ENCODE assay signal across 1 cellular context in genomic region chr5:132001647-132002561, GRCh38.
TF ChIP-seq lines count a peak whose summit lies in the region.

No MANE protein-coding gene starts in this region.

TF ChIP-seq in HepG2, 621 proteins besides CTCF, POLR2A, EP300 and RAD21 (continued from another document and continues in another):
- TF ChIP-seq ZBTB34 (CRISPR knock-in tag; IDR thresholded peaks at IDR 0.05) (peak; percentile 96), CHCHD3 (CRISPR knock-in tag; IDR thresholded peaks at IDR 0.05) (no peak), GFI1 (CRISPR knock-in tag; IDR thresholded peaks at IDR 0.05; ENCODE audit: borderline replicate concordance) (peak; percentile 73), ZNF670 (CRISPR knock-in tag; IDR thresholded peaks at IDR 0.05; ENCODE audit: borderline replicate concordance) (peak; percentile 60; the same call in 1 of the 2 replicates), KMT2A (CRISPR knock-in tag; IDR thresholded peaks at IDR 0.05) (0 out of 2 replicates have a peak, but pooled peaks have one; percentile 12), ZNF660 (CRISPR knock-in tag; IDR thresholded peaks at IDR 0.05; ENCODE audit: borderline replicate concordance, low read depth) (no peak), ZNF44 (CRISPR knock-in tag; IDR thresholded peaks at IDR 0.05) (no peak), SRF (IDR thresholded peaks at IDR 0.05; ENCODE audit: low read depth, low read length) (peak; percentile 69; the same call in 1 of the 2 replicates), ZMYM4 (CRISPR knock-in tag; IDR thresholded peaks at IDR 0.05) (peak; percentile 69), BATF2 (CRISPR knock-in tag; IDR thresholded peaks at IDR 0.05) (0 out of 2 replicates have a peak, but pooled peaks have one; percentile 71), MAF1 (CRISPR knock-in tag; IDR thresholded peaks at IDR 0.05; ENCODE audit: borderline replicate concordance) (no peak), ZNF883 (CRISPR knock-in tag; IDR thresholded peaks at IDR 0.05; ENCODE audit: not compliant biosample characterization) (no peak), GMEB2 (CRISPR knock-in tag; IDR thresholded peaks at IDR 0.05; ENCODE audit: low read depth) (no peak; the same call in 1 of the 2 replicates), NONO (IDR thresholded peaks at IDR 0.05) (no peak), NONO (CRISPR knock-in tag; conservative IDR thresholded peaks at IDR 0.05) (peak; percentile 91), RELA (CRISPR knock-in tag; IDR thresholded peaks at IDR 0.05) (0 out of 2 replicates have a peak, but pooled peaks have one; percentile 61), MBD4 (IDR thresholded peaks at IDR 0.05; ENCODE audit: borderline replicate concordance, low read length) (no peak), SALL2 (CRISPR knock-in tag; IDR thresholded peaks at IDR 0.05) (no peak), ZNF530 (CRISPR knock-in tag; IDR thresholded peaks at IDR 0.05; ENCODE audit: low read depth) (no peak), HNF4A (CRISPR knock-in tag; IDR thresholded peaks at IDR 0.05) (peak; percentile 96), ZNF550 (CRISPR knock-in tag; IDR thresholded peaks at IDR 0.05; ENCODE audit: borderline replicate concordance) (peak; percentile 5; the same call in 1 of the 2 replicates), ARID5B (CRISPR knock-in tag; IDR thresholded peaks at IDR 0.05) (peak; percentile 90), FOSL2 (CRISPR knock-in tag; IDR thresholded peaks at IDR 0.05) (peak; percentile 81), ZNF710 (CRISPR knock-in tag; IDR thresholded peaks at IDR 0.05; ENCODE audit: borderline replicate concordance) (peak; percentile 95), ZZZ3 (CRISPR knock-in tag; IDR thresholded peaks at IDR 0.05; ENCODE audit: borderline replicate concordance) (no peak), NR2C2 (CRISPR knock-in tag; IDR thresholded peaks at IDR 0.05; ENCODE audit: borderline replicate concordance) (peak; percentile 48; the same call in 1 of the 2 replicates), SMARCC2 (IDR thresholded peaks at IDR 0.05) (no peak), ZNF160 (CRISPR knock-in tag; IDR thresholded peaks at IDR 0.05) (peak; percentile 84), ZNF678 (CRISPR knock-in tag; IDR thresholded peaks at IDR 0.05) (no peak), HIVEP1 (CRISPR knock-in tag; IDR thresholded peaks at IDR 0.05) (peak; percentile 26; the same call in 1 of the 2 replicates), ZNF253 (CRISPR knock-in tag; IDR thresholded peaks at IDR 0.05; ENCODE audit: borderline replicate concordance) (0 out of 2 replicates have a peak, but pooled peaks have one; percentile 50), BRF2 (CRISPR knock-in tag; IDR thresholded peaks at IDR 0.05) (0 out of 2 replicates have a peak, but pooled peaks have one; percentile 12), ZNF431 (CRISPR knock-in tag; IDR thresholded peaks at IDR 0.05; ENCODE audit: borderline replicate concordance, low read depth) (0 out of 2 replicates have a peak, but pooled peaks have one; percentile 53), MATR3 (CRISPR knock-in tag; IDR thresholded peaks at IDR 0.05) (no peak), ATF7-NPFF (CRISPR knock-in tag; IDR thresholded peaks at IDR 0.05; ENCODE audit: low read depth) (peak; percentile 78), ZBTB49 (CRISPR knock-in tag; IDR thresholded peaks at IDR 0.05; ENCODE audit: borderline replicate concordance) (no peak), MYPOP (CRISPR knock-in tag; IDR thresholded peaks at IDR 0.05) (0 out of 2 replicates have a peak, but pooled peaks have one; percentile 84), RBM22 (optimal IDR thresholded peaks at IDR 0.05; ENCODE audit: low read length) (peak; percentile 18), PLRG1 (conservative IDR thresholded peaks at IDR 0.05) (no peak), ZMYM2 (CRISPR knock-in tag; IDR thresholded peaks at IDR 0.05) (peak; percentile 69), ZBTB44 (CRISPR knock-in tag; IDR thresholded peaks at IDR 0.05) (no peak), HNRNPK (IDR thresholded peaks at IDR 0.05; ENCODE audit: low read depth, low read length, poor library complexity, severe bottlenecking) (no peak), KAT7 (CRISPR knock-in tag; IDR thresholded peaks at IDR 0.05; ENCODE audit: borderline replicate concordance) (peak; percentile 55; the same call in 1 of the 2 replicates), PHF5A (CRISPR knock-in tag; IDR thresholded peaks at IDR 0.05; ENCODE audit: low read depth, unreplicated experiment) (peak; percentile 36), ZNF282 (IDR thresholded peaks at IDR 0.05; ENCODE audit: partially characterized antibody) (no peak)
